Comparison of ENCODE assay signal across 7 cellular contexts in genomic region chr3:48473617-48473952, GRCh38.
DNase-seq lines count a peak whose midpoint lies in the region; ATAC-seq, FAIRE-seq and TF ChIP-seq lines count a peak whose summit lies in the region.

No MANE protein-coding gene starts in this region.

- H3K36me3 Mint-ChIP-seq in stimulated activated effector memory CD8-positive, alpha-beta T cell treated with anti-CD3 and anti-CD28 coated beads, Interleukin-12 subunit alpha, Interleukin-12 subunit beta, amount 100 ng/mL, for 72 hours, result peaks cover 46% of the 10 kb centered on the region

- no peak for ATAC-seq in stimulated activated effector memory CD8-positive, alpha-beta T cell treated with anti-CD3 and anti-CD28 coated beads, Interleukin-12 subunit alpha, Interleukin-12 subunit beta, amount 100 ng/mL, for 72 hours
- ATAC-seq in GM19467 (IDR thresholded peaks at IDR 0.05; ENCODE audit: unreplicated experiment), result no peak

- H3K27ac ChIP-seq in VCaP, result peak overlapping the region; percentile 97

- peak overlapping the region; percentile 4 for H3K4me3 ChIP-seq in iPS-11a (ENCODE audit: low read depth, low read length)

- peak overlapping the region; percentile 95 for H3K4me3 Mint-ChIP-seq in stimulated activated effector memory CD8-positive, alpha-beta T cell treated with anti-CD3 and anti-CD28 coated beads, Interleukin-12 subunit alpha, Interleukin-12 subunit beta, amount 100 ng/mL, for 72 hours

- H3K4me1 Mint-ChIP-seq in stimulated activated effector memory CD8-positive, alpha-beta T cell treated with anti-CD3 and anti-CD28 coated beads, Interleukin-12 subunit alpha, Interleukin-12 subunit beta, amount 100 ng/mL, for 72 hours, result peaks cover 61% of the 10 kb centered on the region

- peak; percentile 20 for FAIRE-seq in HTR-8/SVneo (lab: Jason Lieb, UNC)

- peak overlapping the region; percentile 96 for H3K27ac Mint-ChIP-seq in stimulated activated effector memory CD8-positive, alpha-beta T cell treated with anti-CD3 and anti-CD28 coated beads, Interleukin-12 subunit alpha, Interleukin-12 subunit beta, amount 100 ng/mL, for 72 hours

- DNase-seq in HTR-8/SVneo (ENCODE audit: insufficient read length, low spot score) (no peak), activated gamma-delta T cell treated with Interleukin-2 at 50 U/mL for 16 hours (no peak), NCI-H446 treated with DMSO at 0.1 percent for 48 hours (lab: John Stamatoyannopoulos, UW) (no peak)
- no peak for DNase-seq in stimulated activated effector memory CD8-positive, alpha-beta T cell treated with anti-CD3 and anti-CD28 coated beads, Interleukin-12 subunit alpha, Interleukin-12 subunit beta, amount 100 ng/mL, for 72 hours (ENCODE audit: low spot score in 2 of 2)

- no peaks in the 10 kb centered on the region for H3K9me3 Mint-ChIP-seq in stimulated activated effector memory CD8-positive, alpha-beta T cell treated with anti-CD3 and anti-CD28 coated beads, Interleukin-12 subunit alpha, Interleukin-12 subunit beta, amount 100 ng/mL, for 72 hours

- TF ChIP-seq CTCF in VCaP (conservative IDR thresholded peaks at IDR 0.05), result no peak
